ENCODE assay signal across 11 cellular contexts in genomic region chr2:73684905-73685304, GRCh38. TPM values are rescaled to one million over a fixed set of nuclear protein-coding genes. Genes with fewer than 3 reads are reported as not detected.
DNase-seq lines count a peak whose midpoint lies in the region; ATAC-seq, FAIRE-seq and TF ChIP-seq lines count a peak whose summit lies in the region.
"Not testable (repeated sequence)": the region's sequence is repeated elsewhere in the genome, so short reads cannot be mapped to it uniquely, and the experiment has no call there.
"Had no signal": no experiment of that assay in that cellular context is flagged by ENCODE, and none has a peak within 500 bp of the region (broad histone marks: within the 10 kb centered on the region; RNA-seq: fewer than 3 reads in every experiment).

No MANE protein-coding gene starts in this region.

- DNase-seq in COR-L47 (lab: John Stamatoyannopoulos, UW) (peak; percentile 7), HCT116 (ENCODE audit: low read depth, low spot score) (peak; percentile 15), K562 (ENCODE audit: extremely low read depth in 1 of 4, low spot score in 3 of 4) (peak in 1 of 4 experiments; percentile 32)
- not testable (repeated sequence) for DNase-seq in Panc1 (ENCODE audit: low read depth, low spot score); epithelial cell of esophagus (ENCODE audit: low read depth); left ventricle myocardium superior; neural crest cell (ENCODE audit: low read depth, low spot score)

- H3K27me3 ChIP-seq in HCT116 (ENCODE audit: insufficient read depth, low read length); Panc1 (ENCODE audit: control insufficient read depth, insufficient read depth, low read length); K562 (ENCODE audit: control insufficient read depth in 2 of 2, insufficient read depth in 2 of 2, low read length in 2 of 2): not testable (repeated sequence)

- intact Hi-C loops in HCT116 (cut with micrococcal nuclease), result loop anchor here (5.0 kb wide), 2 partner anchors 297 to 467 kb away; partner anchors contain the start of gene TET3
- intact Hi-C loops in Panc1 (cut with micrococcal nuclease; ENCODE audit: unreplicated experiment); left ventricle myocardium superior (cut with micrococcal nuclease): not testable (repeated sequence)
- intact Hi-C loops in K562 (cut with micrococcal nuclease), result loop anchor here (10.0 kb wide), 1 partner anchor 460 kb away; the partner anchor contains the start of gene BOLA3

- H3K9me3 Mint-ChIP-seq in neural crest cell, result not testable (repeated sequence)

- RAD21 ChIA-PET in HCT116 (lab: Charles Lee; ENCODE audit: low non-redundant PET in 1 of 2, low total read pairs in 2 of 2, uncharacterized antibody in 2 of 2, unreplicated experiment in 2 of 2), result not testable (repeated sequence)

- not testable (repeated sequence) for H3K79me2 ChIP-seq in HCT116 (ENCODE audit: insufficient read depth, low read length); K562 (ENCODE audit: control insufficient read depth, insufficient read depth, low read length)

- TF ChIP-seq RAD21 in HCT116 (IDR thresholded peaks at IDR 0.05; ENCODE audit: low read depth) (peak; percentile 40), K562 (CRISPR knock-in tag; conservative IDR thresholded peaks at IDR 0.05 in 1 of 2, IDR thresholded peaks at IDR 0.05 in 1 of 2) (peak in 1 of 2 experiments; percentile 20; a peak in 1 of 4 replicates)

- not testable (repeated sequence) for H3K4me2 ChIP-seq in HCT116 (ENCODE audit: low read length); K562 (ENCODE audit: insufficient read depth, low read length)

- TF ChIP-seq EP300 in K562 (IDR thresholded peaks at IDR 0.05; ENCODE audit: low read length), result not testable (repeated sequence)

- not testable (repeated sequence) for H3K9ac ChIP-seq in HCT116 (ENCODE audit: low read length); K562 (ENCODE audit: insufficient read depth in 1 of 2, low read depth in 2 of 2, low read length in 2 of 2)

- not testable (repeated sequence) for H3K4me1 ChIP-seq in HCT116 (ENCODE audit: control insufficient read depth in 1 of 2, insufficient read depth in 2 of 2, low read length in 2 of 2); Panc1 (ENCODE audit: control insufficient read depth, insufficient read depth, low read length); K562 (replicated peaks in 1 of 2; ENCODE audit: control insufficient read depth in 2 of 2, insufficient read depth in 2 of 2, low read length in 2 of 2)

- not testable (repeated sequence) for H3K4me3 ChIP-seq in HCT116 (replicated peaks in 1 of 2; ENCODE audit: low read depth in 1 of 2, low read length in 2 of 2); Panc1 (ENCODE audit: low read depth in 2 of 2, low read length in 2 of 2); K562; epithelial cell of esophagus (ENCODE audit: low read length)

- peak; percentile 82 for FAIRE-seq in K562 (lab: Jason Lieb, UNC)

- peak; percentile 94 for ATAC-seq in HCT116
- peak; percentile 73; the same call in 1 of the 2 replicates for ATAC-seq in Panc1
- peak; percentile 89 for ATAC-seq in K562
- ATAC-seq in left ventricle myocardium superior, result peak; percentile 62

- H4K20me1 ChIP-seq in HCT116 (ENCODE audit: insufficient read depth); K562 (replicated peaks; ENCODE audit: control insufficient read depth, insufficient read depth, low read length): not testable (repeated sequence)

- CTCF ChIA-PET in HCT116 (lab: Charles Lee); Panc1 (lab: Charles Lee): not testable (repeated sequence)
- CTCF ChIA-PET in K562 (lab: Yijun Ruan, JAX; ENCODE audit: low intra/inter-chr PET ratio), result interaction anchor here (0.5 to 1.6 kb wide), 2 partner anchors 128 to 421 kb away, joined by 3 read pairs; no protein-coding TSS in a partner anchor

- in situ Hi-C loops in Panc1 (cut with HindIII; ENCODE audit: low pct_unique_long_range_greater_than_20kb, low sequenced_read_pairs), result not testable (repeated sequence)
- in situ Hi-C loops in K562 (cut with MboI), result loop anchor here (5.0 kb wide), 1 partner anchor 58 kb away; no protein-coding TSS in a partner anchor

- H3K9me2 ChIP-seq in HCT116 (ENCODE audit: insufficient read depth), result not testable (repeated sequence)

- H3K4me3 Mint-ChIP-seq in neural crest cell, result not testable (repeated sequence)

- 5% methylated on average over 5 of the region's 9 CpGs for WGBS in K562 (ENCODE audit: insufficient coverage, low coverage, missing lambda C conversion rate)

- POLR2A ChIA-PET in HCT116 (lab: Charles Lee); Panc1 (lab: Charles Lee); K562 (lab: Yijun Ruan, JAX): not testable (repeated sequence)

- peaks cover 33% of the 10 kb centered on the region for H3K27me3 Mint-ChIP-seq in neural crest cell (ENCODE audit: low read depth)

- H3K36me3 ChIP-seq in HCT116 (ENCODE audit: control insufficient read depth in 1 of 2, insufficient read depth in 2 of 2, low read length in 2 of 2); Panc1 (ENCODE audit: control insufficient read depth, insufficient read depth, low read length); K562 (ENCODE audit: control insufficient read depth, insufficient read depth, low read length): not testable (repeated sequence)

- H2AFZ ChIP-seq in HCT116 (ENCODE audit: low read depth, low read length, poor library complexity, severe bottlenecking); K562 (ENCODE audit: low read depth, low read length): not testable (repeated sequence)

- not testable (repeated sequence) for H3K36me3 Mint-ChIP-seq in neural crest cell (ENCODE audit: low read depth)

- TF ChIP-seq CTCF in HCT116 (IDR thresholded peaks at IDR 0.05 in 2 of 3, conservative IDR thresholded peaks at IDR 0.05 in 1 of 3; ENCODE audit: borderline replicate concordance in 1 of 3, insufficient read depth in 1 of 3, low read depth in 2 of 3, low read length in 2 of 3) (peak; percentile 20 to 34 (median 31); a peak in 4 of 6 replicates), Panc1 (IDR thresholded peaks at IDR 0.05) (peak; percentile 33), K562 (IDR thresholded peaks at IDR 0.05 in 2 of 3, conservative IDR thresholded peaks at IDR 0.05 in 1 of 3; ENCODE audit: insufficient read depth in 2 of 3, low read depth in 1 of 3, low read length in 3 of 3) (peak; percentile 3 to 35 (median 18); a peak in 2 of 6 replicates), epithelial cell of esophagus (IDR thresholded peaks at IDR 0.05; ENCODE audit: insufficient read depth, low read depth, low read length, missing control alignments) (peak; percentile 17), neural crest cell (conservative IDR thresholded peaks at IDR 0.05) (peak; percentile 23)

- H3K27ac ChIP-seq in HCT116 (ENCODE audit: low read depth, low read length); Panc1 (ENCODE audit: low read length); K562 (ENCODE audit: extremely low read depth, low read depth, low read length): not testable (repeated sequence)

- not testable (repeated sequence) for H3K27ac Mint-ChIP-seq in neural crest cell (ENCODE audit: unreplicated experiment)

- H3K4me1 Mint-ChIP-seq in neural crest cell, result not testable (repeated sequence)

- not testable (repeated sequence) for H3K9me3 ChIP-seq in HCT116 (ENCODE audit: control insufficient read depth in 1 of 2, insufficient read depth in 1 of 2, low read depth in 1 of 2, low read length in 2 of 2); Panc1 (ENCODE audit: control insufficient read depth, insufficient read depth, low read depth, low read length); K562 (replicated peaks; ENCODE audit: control insufficient read depth, insufficient read depth, low read depth, low read length)

- H3K9me1 ChIP-seq in K562 (ENCODE audit: control insufficient read depth, insufficient read depth, low read length), result not testable (repeated sequence)

- not testable (repeated sequence) for TF ChIP-seq POLR2A in HCT116 (IDR thresholded peaks at IDR 0.05; ENCODE audit: borderline replicate concordance, extremely low read depth, insufficient read depth, insufficient read length); K562 (conservative IDR thresholded peaks at IDR 0.05)

- not testable (repeated sequence) for BruUV-seq in HCT116 (replicated peaks; lab: Mats Ljungman, UMichigan); Panc1 (replicated peaks; lab: Mats Ljungman, UMichigan); K562 (replicated peaks; lab: Mats Ljungman, UMichigan)

RNA-seq across cellular contexts. Expression of gene NAT8, which starts 42.7 kb away (rescaled TPM):
- not detected for total RNA-seq in HCT116 (2021; ENCODE audit: unreplicated experiment)
- polyA plus RNA-seq in HCT116 (2012), result not detected in 2 replicates
- total RNA-seq in Panc1 (2021; ENCODE audit: unreplicated experiment), result not detected
- not detected for polyA plus RNA-seq in Panc1 (2012; ENCODE audit: insufficient read length)
- not detected in 2 replicates for total RNA-seq in K562 (2011; cell fraction: chromatin; rRNA removed; ENCODE audit: low replicate concordance)
- not detected in 2 replicates for total RNA-seq in K562 (2011; cell fraction: nucleolus; rRNA removed)
- not detected in 2 replicates for total RNA-seq in K562 (2011; cell fraction: nucleoplasm; rRNA removed)
- not detected in 2 replicates for total RNA-seq in K562 (2014; rRNA removed)
- total RNA-seq in K562 (2014; rRNA removed; fragmentation: Illumina TruSeq; extraction: Trizol), result not detected in 2 replicates
- not detected in 2 replicates for total RNA-seq in K562 (2015; rRNA removed; fragmentation: Illumina TruSeq; extraction: Trizol)
- total RNA-seq in K562 (2021), result not detected in 2 replicates
- not detected in 2 replicates for polyA plus RNA-seq in K562 (2011; rRNA removed)
- polyA plus RNA-seq in K562 (2011; cell fraction: cytosol; rRNA removed), result not detected in 2 replicates
- not detected in 2 replicates for polyA plus RNA-seq in K562 (2011; cell fraction: nucleus; rRNA removed)
- polyA plus RNA-seq in K562 (2012), result not detected in 2 replicates
- not detected in 2 replicates for polyA plus RNA-seq in K562 (2014; fragmentation: Illumina TruSeq; extraction: Trizol)
- polyA plus RNA-seq in K562 (2014; fragmentation: Nextera tagmentation; extraction: Ambion mirVana), result not detected
- polyA plus RNA-seq in K562 (2014; rRNA removed), result not detected in 2 replicates
- not detected in 2 replicates for polyA minus RNA-seq in K562 (2011; rRNA and poly(A)+ RNA removed)
- not detected in 2 replicates for polyA minus RNA-seq in K562 (2011; cell fraction: cytosol; rRNA and poly(A)+ RNA removed)
- polyA minus RNA-seq in K562 (2011; cell fraction: nucleus; rRNA and poly(A)+ RNA removed), result not detected in 2 replicates
- total RNA-seq in left ventricle myocardium superior, result not detected
- total RNA-seq in neural crest cell, result not detected in 2 replicates
- total RNA-seq: HT1080, mesenteric fat pad, pulmonary artery endothelial cell, thoracic aorta had no signal

RNA-seq across cellular contexts. Expression of gene TPRKB, which starts 52.2 kb away (rescaled TPM):
- 42.5 TPM for total RNA-seq in HCT116 (2021; ENCODE audit: unreplicated experiment)
- polyA plus RNA-seq in HCT116 (2012), result 29.3 and 45.8 TPM in 2 replicates
- total RNA-seq in Panc1 (2021; ENCODE audit: unreplicated experiment), result 38.5 TPM
- polyA plus RNA-seq in Panc1 (2012; ENCODE audit: insufficient read length), result 24.3 TPM
- total RNA-seq in K562 (2011; cell fraction: chromatin; rRNA removed; ENCODE audit: low replicate concordance), result 10.1 and 23.4 TPM in 2 replicates
- 5.8 and 8.3 TPM in 2 replicates for total RNA-seq in K562 (2011; cell fraction: nucleolus; rRNA removed)
- total RNA-seq in K562 (2011; cell fraction: nucleoplasm; rRNA removed), result 12.3 and 13.7 TPM in 2 replicates
- total RNA-seq in K562 (2014; rRNA removed), result 45.4 and 58.4 TPM in 2 replicates
- 139 and 156 TPM in 2 replicates for total RNA-seq in K562 (2014; rRNA removed; fragmentation: Illumina TruSeq; extraction: Trizol)
- total RNA-seq in K562 (2015; rRNA removed; fragmentation: Illumina TruSeq; extraction: Trizol), result 127 and 144 TPM in 2 replicates
- 55.5 and 55.6 TPM in 2 replicates for total RNA-seq in K562 (2021)
- polyA plus RNA-seq in K562 (2011; rRNA removed), result 50.8 and 109 TPM in 2 replicates
- 23.2 and 32.3 TPM in 2 replicates for polyA plus RNA-seq in K562 (2011; cell fraction: cytosol; rRNA removed)
- polyA plus RNA-seq in K562 (2011; cell fraction: nucleus; rRNA removed), result 14.6 and 16.6 TPM in 2 replicates
- polyA plus RNA-seq in K562 (2012), result 93.9 and 153 TPM in 2 replicates
- 110 and 111 TPM in 2 replicates for polyA plus RNA-seq in K562 (2014; fragmentation: Illumina TruSeq; extraction: Trizol)
- 100 to 1,000 TPM; 193 to 250 TPM for polyA plus RNA-seq in K562 (2014; fragmentation: Nextera tagmentation; extraction: Ambion mirVana)
- 112 and 134 TPM in 2 replicates for polyA plus RNA-seq in K562 (2014; rRNA removed)
- 24.1 and 29.9 TPM in 2 replicates for polyA minus RNA-seq in K562 (2011; rRNA and poly(A)+ RNA removed)
- polyA minus RNA-seq in K562 (2011; cell fraction: cytosol; rRNA and poly(A)+ RNA removed), result 4.5 and 14.2 TPM in 2 replicates
- polyA minus RNA-seq in K562 (2011; cell fraction: nucleus; rRNA and poly(A)+ RNA removed), result 4.4 and 5.3 TPM in 2 replicates
- total RNA-seq in left ventricle myocardium superior, result 36.4 TPM
- total RNA-seq in neural crest cell, result 44.2 and 46.2 TPM in 2 replicates
